Comparison of ENCODE assay signal across 10 cellular contexts in genomic region chr9:129464972-129465833, GRCh38.
A peak's percentile ranks its signal among the peaks of the same experiment; 100 is the strongest.
DNase-seq lines count a peak whose midpoint lies in the region; ATAC-seq, FAIRE-seq and TF ChIP-seq lines count a peak whose summit lies in the region.
"Had no signal": no experiment of that assay in that cellular context is flagged by ENCODE, and none has a peak within 500 bp of the region (broad histone marks: within the 10 kb centered on the region; RNA-seq: fewer than 3 reads in every experiment).

No MANE protein-coding gene starts in this region.

- no peak overlapping the region for H3K27ac ChIP-seq in keratinocyte (ENCODE audit: control insufficient read depth, insufficient read depth, low read length)
- H3K27ac ChIP-seq: brain microvascular endothelial cell had no signal

- no peak for TF ChIP-seq CTCF in keratinocyte (optimal IDR thresholded peaks at IDR 0.05 in 1 of 3, IDR thresholded peaks at IDR 0.05 in 1 of 3, conservative IDR thresholded peaks at IDR 0.05 in 1 of 3; ENCODE audit: extremely low read depth in 1 of 3, insufficient read depth in 2 of 3, low read length in 3 of 3)

- no peaks in the 10 kb centered on the region for H3K27me3 ChIP-seq in keratinocyte (ENCODE audit: control insufficient read depth, extremely low read depth, insufficient read depth, low read length)
- H3K27me3 ChIP-seq: brain microvascular endothelial cell had no signal

- no peaks in the 10 kb centered on the region for H3K36me3 Mint-ChIP-seq in activated naive CD8-positive, alpha-beta T cell treated with anti-CD3 and anti-CD28 coated beads, Interleukin-2, amount 50 U/mL, for 24 hours (ENCODE audit: low read depth)
- H3K36me3 Mint-ChIP-seq in activated naive CD8-positive, alpha-beta T cell treated with anti-CD3 and anti-CD28 coated beads for 36 hours: no peaks in the 10 kb centered on the region

- no peaks in the 10 kb centered on the region for H3K36me3 ChIP-seq in keratinocyte (ENCODE audit: control insufficient read depth in 2 of 2, extremely low read depth in 1 of 2, insufficient read depth in 2 of 2, low read length in 2 of 2)
- H3K36me3 ChIP-seq: brain microvascular endothelial cell had no signal

- no peak overlapping the region for H2AFZ ChIP-seq in keratinocyte (ENCODE audit: control insufficient read depth, low read length)

- H3K4me1 Mint-ChIP-seq in activated naive CD8-positive, alpha-beta T cell treated with anti-CD3 and anti-CD28 coated beads, Interleukin-2, amount 50 U/mL, for 24 hours: peaks cover 33% of the 10 kb centered on the region
- peaks cover 6% of the 10 kb centered on the region for H3K4me1 Mint-ChIP-seq in activated naive CD8-positive, alpha-beta T cell treated with anti-CD3 and anti-CD28 coated beads for 36 hours

- H3K27ac Mint-ChIP-seq in activated naive CD8-positive, alpha-beta T cell treated with anti-CD3 and anti-CD28 coated beads, Interleukin-2, amount 50 U/mL, for 24 hours: peak overlapping the region; percentile 30
- no peak overlapping the region for H3K27ac Mint-ChIP-seq in activated naive CD8-positive, alpha-beta T cell treated with anti-CD3 and anti-CD28 coated beads for 36 hours

- no peaks in the 10 kb centered on the region for H4K20me1 ChIP-seq in keratinocyte (ENCODE audit: control insufficient read depth, extremely low read depth, insufficient read depth, low read length)

- dilution Hi-C loops in keratinocyte (cut with MboI; ENCODE audit: extremely low pct_ligation_motif_present, low sequenced_read_pairs): no loop called here

- no peaks in the 10 kb centered on the region for H3K9me1 ChIP-seq in keratinocyte (ENCODE audit: control insufficient read depth, extremely low read depth, insufficient read depth, low read length)

- no peaks in the 10 kb centered on the region for H3K9me3 Mint-ChIP-seq in activated naive CD8-positive, alpha-beta T cell treated with anti-CD3 and anti-CD28 coated beads, Interleukin-2, amount 50 U/mL, for 24 hours
- H3K9me3 Mint-ChIP-seq in activated naive CD8-positive, alpha-beta T cell treated with anti-CD3 and anti-CD28 coated beads for 36 hours: no peaks in the 10 kb centered on the region

- H3K4me3 ChIP-seq in keratinocyte (ENCODE audit: control insufficient read depth in 2 of 3, extremely low read depth in 1 of 3, insufficient read depth in 2 of 3, low read depth in 1 of 3, low read length in 3 of 3): no peak overlapping the region

- H3K9ac ChIP-seq in keratinocyte (ENCODE audit: control insufficient read depth, extremely low read depth, insufficient read depth, low read length): no peak overlapping the region

- H3K4me1 ChIP-seq in keratinocyte (ENCODE audit: control insufficient read depth, extremely low read depth, insufficient read depth, low read length): peaks cover 21% of the 10 kb centered on the region

- FAIRE-seq in keratinocyte (lab: Jason Lieb, UNC): no peak

- ATAC-seq in activated naive CD8-positive, alpha-beta T cell treated with anti-CD3 and anti-CD28 coated beads, Interleukin-2, amount 50 U/mL, for 24 hours: peak; percentile 55
- ATAC-seq in HG03571 (IDR thresholded peaks at IDR 0.05; ENCODE audit: unreplicated experiment): no peak

- H3K4me2 ChIP-seq in keratinocyte (ENCODE audit: control insufficient read depth, extremely low read depth, insufficient read depth, low read depth, low read length): peak overlapping the region; percentile 1

- no peak overlapping the region for H3K4me3 Mint-ChIP-seq in activated naive CD8-positive, alpha-beta T cell treated with anti-CD3 and anti-CD28 coated beads, Interleukin-2, amount 50 U/mL, for 24 hours
- H3K4me3 Mint-ChIP-seq in activated naive CD8-positive, alpha-beta T cell treated with anti-CD3 and anti-CD28 coated beads for 36 hours: no peak overlapping the region

- no peaks in the 10 kb centered on the region for H3K79me2 ChIP-seq in keratinocyte (ENCODE audit: control insufficient read depth, insufficient read depth, low read length)

- peak; percentile 32 for DNase-seq in activated naive CD8-positive, alpha-beta T cell treated with anti-CD3 and anti-CD28 coated beads, Interleukin-2, amount 50 U/mL, for 24 hours
- no peak for DNase-seq in activated naive CD8-positive, alpha-beta T cell treated with anti-CD3 and anti-CD28 coated beads for 36 hours
- DNase-seq in amniotic epithelial cell (ENCODE audit: low read depth) (peak; percentile 46), keratinocyte (ENCODE audit: low read depth, low spot score) (no peak), ureter (ENCODE audit: low spot score) (peak; percentile 71), GOT3 (lab: John Stamatoyannopoulos, UW) (no peak), SIG-M5 treated with dmso at 0.1 percent for 504 hours (lab: John Stamatoyannopoulos, UW; ENCODE audit: unreplicated experiment) (no peak)
- DNase-seq: brain microvascular endothelial cell, NCI-H2227 treated with DMSO at 0.1 percent for 48 hours had no signal

- no peaks in the 10 kb centered on the region for H3K9me3 ChIP-seq in keratinocyte (ENCODE audit: control insufficient read depth, low read depth, low read length)

- no peaks in the 10 kb centered on the region for H3K27me3 Mint-ChIP-seq in activated naive CD8-positive, alpha-beta T cell treated with anti-CD3 and anti-CD28 coated beads, Interleukin-2, amount 50 U/mL, for 24 hours
- no peaks in the 10 kb centered on the region for H3K27me3 Mint-ChIP-seq in activated naive CD8-positive, alpha-beta T cell treated with anti-CD3 and anti-CD28 coated beads for 36 hours

Comparison
In these comparisons a context has a peak if more than half of its experiments do, and no peak if none do; other contexts are left out.
1. DNase-seq: peak in activated naive CD8-positive, alpha-beta T cell treated with anti-CD3 and anti-CD28 coated beads, Interleukin-2, amount 50 U/mL, for 24 hours (single experiment), amniotic epithelial cell (single experiment) and ureter (single experiment); none in activated naive CD8-positive, alpha-beta T cell treated with anti-CD3 and anti-CD28 coated beads for 36 hours (single experiment), keratinocyte (single experiment), GOT3 (single experiment) and SIG-M5 treated with dmso at 0.1 percent for 504 hours (single experiment).